Comparison of ENCODE assay signal across 11 cellular contexts in genomic region chr15:67091966-67092677, GRCh38. TPM values are rescaled to one million over a fixed set of nuclear protein-coding genes. Genes with fewer than 3 reads are reported as not detected.
DNase-seq lines count a peak whose midpoint lies in the region; ATAC-seq and TF ChIP-seq lines count a peak whose summit lies in the region.
"Had no signal": no experiment of that assay in that cellular context is flagged by ENCODE, and none has a peak within 500 bp of the region (broad histone marks: within the 10 kb centered on the region; RNA-seq: fewer than 3 reads in every experiment).

No MANE protein-coding gene starts in this region.

- DNase-seq in activated naive CD4-positive, alpha-beta T cell treated with anti-CD3 and anti-CD28 coated beads, Interleukin-2, amount 10 ng/mL, durations not matched to agents 7 days and 5 days, result no peak
- no peak for DNase-seq in activated naive CD4-positive, alpha-beta T cell treated with anti-CD3 and anti-CD28 coated beads for 36 hours
- peak; percentile 44 for DNase-seq in activated CD4-positive, alpha-beta memory T cell treated with anti-CD3 and anti-CD28 coated beads for 36 hours
- DNase-seq in immature natural killer cell (no peak), suprapubic skin (ENCODE audit: low spot score in 2 of 2) (no peak), SKM-1 treated with dmso at 0.1 percent for 144 hours (lab: John Stamatoyannopoulos, UW; ENCODE audit: unreplicated experiment) (no peak)
- no peak for DNase-seq in NK-92 treated with Interleukin-12 subunit alpha and Interleukin-12 subunit beta, amount 100 ng/mL, for 24 hours (lab: John Stamatoyannopoulos, UW)
- DNase-seq: islet precursor cell had no signal

- CTCF ChIA-PET in activated naive CD4-positive, alpha-beta T cell treated with anti-CD3 and anti-CD28 coated beads, Interleukin-2, amount 10 ng/mL, durations not matched to agents 7 days and 5 days (lab: Charles Lee), result interaction anchor here (0.9 to 2.2 kb wide), 4 partner anchors 9 to 26 kb away, joined by 3 to 5 read pairs (median 4); no protein-coding TSS in a partner anchor
- CTCF ChIA-PET in activated naive CD4-positive, alpha-beta T cell treated with anti-CD3 and anti-CD28 coated beads for 36 hours (lab: Charles Lee), result interaction anchor here (0.5 to 1.4 kb wide), 5 partner anchors 10 to 146 kb away, joined by 3 to 6 read pairs (median 4); no protein-coding TSS in a partner anchor
- CTCF ChIA-PET in activated CD4-positive, alpha-beta memory T cell treated with anti-CD3 and anti-CD28 coated beads for 36 hours (lab: Charles Lee), result interaction anchor here (0.8 to 3.9 kb wide), 4 partner anchors 9 to 145 kb away, joined by 3 to 14 read pairs (median 4); no protein-coding TSS in a partner anchor

- no peak for TF ChIP-seq POLR2A in suprapubic skin (IDR thresholded peaks at IDR 0.05)

- H3K4me3 ChIP-seq in suprapubic skin, result no peak overlapping the region
- H3K4me3 ChIP-seq: coronary artery, HAP-1 had no signal

- H3K27ac Mint-ChIP-seq in activated naive CD4-positive, alpha-beta T cell treated with anti-CD3 and anti-CD28 coated beads, Interleukin-2, amount 10 ng/mL, durations not matched to agents 7 days and 5 days, result peak overlapping the region; percentile 37
- H3K27ac Mint-ChIP-seq in activated naive CD4-positive, alpha-beta T cell treated with anti-CD3 and anti-CD28 coated beads for 36 hours, result no peak overlapping the region
- H3K27ac Mint-ChIP-seq in activated CD4-positive, alpha-beta memory T cell treated with anti-CD3 and anti-CD28 coated beads for 36 hours, result peak overlapping the region; percentile 78
- H3K27ac Mint-ChIP-seq in immature natural killer cell, result peak overlapping the region; percentile 81 to 97 (median 90)

- H3K27me3 Mint-ChIP-seq in activated naive CD4-positive, alpha-beta T cell treated with anti-CD3 and anti-CD28 coated beads, Interleukin-2, amount 10 ng/mL, durations not matched to agents 7 days and 5 days, result no peaks in the 10 kb centered on the region
- no peaks in the 10 kb centered on the region for H3K27me3 Mint-ChIP-seq in activated naive CD4-positive, alpha-beta T cell treated with anti-CD3 and anti-CD28 coated beads for 36 hours (ENCODE audit: low read depth)
- no peaks in the 10 kb centered on the region for H3K27me3 Mint-ChIP-seq in activated CD4-positive, alpha-beta memory T cell treated with anti-CD3 and anti-CD28 coated beads for 36 hours
- peaks cover 3 to 17% (median 8%) of the 10 kb centered on the region in 3 donors for H3K27me3 Mint-ChIP-seq in immature natural killer cell (ENCODE audit: low read depth in 3 of 3)

- H3K27me3 ChIP-seq in suprapubic skin, result no peaks in the 10 kb centered on the region

- ATAC-seq in HG02885 (IDR thresholded peaks at IDR 0.05; ENCODE audit: poor library complexity, unreplicated experiment), result no peak

- no peaks in the 10 kb centered on the region for H3K9me3 ChIP-seq in suprapubic skin
- H3K9me3 ChIP-seq: HAP-1 had no signal

- H3K36me3 Mint-ChIP-seq in activated naive CD4-positive, alpha-beta T cell treated with anti-CD3 and anti-CD28 coated beads, Interleukin-2, amount 10 ng/mL, durations not matched to agents 7 days and 5 days, result peaks cover 70% of the 10 kb centered on the region
- peaks cover 13% of the 10 kb centered on the region for H3K36me3 Mint-ChIP-seq in activated naive CD4-positive, alpha-beta T cell treated with anti-CD3 and anti-CD28 coated beads for 36 hours (ENCODE audit: low read depth)
- peaks cover 30% of the 10 kb centered on the region for H3K36me3 Mint-ChIP-seq in activated CD4-positive, alpha-beta memory T cell treated with anti-CD3 and anti-CD28 coated beads for 36 hours
- peaks cover 0 to 15% (median 4%) of the 10 kb centered on the region in 3 donors for H3K36me3 Mint-ChIP-seq in immature natural killer cell

- H3K4me1 ChIP-seq in suprapubic skin, result peaks cover 71% of the 10 kb centered on the region

- POLR2A ChIA-PET in activated CD4-positive, alpha-beta memory T cell treated with anti-CD3 and anti-CD28 coated beads for 36 hours (lab: Charles Lee), result interaction anchor here (1.0 to 3.4 kb wide), 4 partner anchors 10 to 26 kb away, joined by 3 to 52 read pairs (median 4); partner anchors contain the start of gene SMAD3

- TF ChIP-seq EP300 in suprapubic skin (IDR thresholded peaks at IDR 0.05), result no peak

- H3K36me3 ChIP-seq in suprapubic skin, result no peaks in the 10 kb centered on the region

- no peaks in the 10 kb centered on the region for H3K9me3 Mint-ChIP-seq in activated naive CD4-positive, alpha-beta T cell treated with anti-CD3 and anti-CD28 coated beads, Interleukin-2, amount 10 ng/mL, durations not matched to agents 7 days and 5 days
- H3K9me3 Mint-ChIP-seq in activated naive CD4-positive, alpha-beta T cell treated with anti-CD3 and anti-CD28 coated beads for 36 hours, result no peaks in the 10 kb centered on the region
- no peaks in the 10 kb centered on the region for H3K9me3 Mint-ChIP-seq in activated CD4-positive, alpha-beta memory T cell treated with anti-CD3 and anti-CD28 coated beads for 36 hours
- no peaks in the 10 kb centered on the region for H3K9me3 Mint-ChIP-seq in immature natural killer cell

- no peak for TF ChIP-seq CTCF in suprapubic skin (IDR thresholded peaks at IDR 0.05)

- peak overlapping the region; percentile 25 for H3K27ac ChIP-seq in suprapubic skin

- no peak overlapping the region for H3K4me3 Mint-ChIP-seq in activated naive CD4-positive, alpha-beta T cell treated with anti-CD3 and anti-CD28 coated beads, Interleukin-2, amount 10 ng/mL, durations not matched to agents 7 days and 5 days
- H3K4me3 Mint-ChIP-seq in activated naive CD4-positive, alpha-beta T cell treated with anti-CD3 and anti-CD28 coated beads for 36 hours, result no peak overlapping the region
- peak overlapping the region; percentile 24 for H3K4me3 Mint-ChIP-seq in activated CD4-positive, alpha-beta memory T cell treated with anti-CD3 and anti-CD28 coated beads for 36 hours
- H3K4me3 Mint-ChIP-seq in immature natural killer cell, result peak overlapping the region; percentile 67 to 93 (median 87)

- 74% methylated on average over 7 of the region's 7 CpGs for WGBS in suprapubic skin

- intact Hi-C loops in activated naive CD4-positive, alpha-beta T cell treated with anti-CD3 and anti-CD28 coated beads for 36 hours (cut with micrococcal nuclease), result loop anchor here (1.0 kb wide), 1 partner anchor 9 kb away; no protein-coding TSS in a partner anchor
- intact Hi-C loops in activated CD4-positive, alpha-beta memory T cell treated with anti-CD3 and anti-CD28 coated beads for 36 hours (cut with micrococcal nuclease), result loop anchor here (1.0 kb wide), 2 partner anchors 9 to 11 kb away; no protein-coding TSS in a partner anchor

- peaks cover 98% of the 10 kb centered on the region for H3K4me1 Mint-ChIP-seq in activated naive CD4-positive, alpha-beta T cell treated with anti-CD3 and anti-CD28 coated beads, Interleukin-2, amount 10 ng/mL, durations not matched to agents 7 days and 5 days
- H3K4me1 Mint-ChIP-seq in activated naive CD4-positive, alpha-beta T cell treated with anti-CD3 and anti-CD28 coated beads for 36 hours (ENCODE audit: low read depth), result peaks cover 63% of the 10 kb centered on the region
- peaks cover 91% of the 10 kb centered on the region for H3K4me1 Mint-ChIP-seq in activated CD4-positive, alpha-beta memory T cell treated with anti-CD3 and anti-CD28 coated beads for 36 hours (ENCODE audit: low read depth)
- peaks cover 96 to 98% of the 10 kb centered on the region in 2 donors for H3K4me1 Mint-ChIP-seq in immature natural killer cell

RNA-seq across cellular contexts. Expression of gene SMAD3, which starts 26.7 kb away (rescaled TPM):
- total RNA-seq in activated naive CD4-positive, alpha-beta T cell treated with anti-CD3 and anti-CD28 coated beads for 36 hours, result 10 to 100 TPM; 35.1 to 39.2 TPM
- total RNA-seq in activated CD4-positive, alpha-beta memory T cell treated with anti-CD3 and anti-CD28 coated beads for 36 hours, result 10 to 100 TPM; 50.2 to 50.5 TPM
- polyA plus RNA-seq in immature natural killer cell, result 10 to 100 TPM in 2 of 3 donors, 1 to 10 TPM in 1; 8.9 to 11.9 (median 10.0) TPM
- 10 to 100 TPM; 41.9 to 94.9 (median 56.1) TPM for total RNA-seq in suprapubic skin

Comparison
In these comparisons a context has a peak if more than half of its experiments do, and no peak if none do; other contexts are left out.
1. H3K4me3 Mint-ChIP-seq: peak in activated CD4-positive, alpha-beta memory T cell treated with anti-CD3 and anti-CD28 coated beads for 36 hours (single experiment) and immature natural killer cell (5 of 5); none in activated naive CD4-positive, alpha-beta T cell treated with anti-CD3 and anti-CD28 coated beads, Interleukin-2, amount 10 ng/mL, durations not matched to agents 7 days and 5 days (single experiment) and activated naive CD4-positive, alpha-beta T cell treated with anti-CD3 and anti-CD28 coated beads for 36 hours (single experiment).